10 cellular contexts compared by ENCODE assay signal in the genomic region with DNA sequence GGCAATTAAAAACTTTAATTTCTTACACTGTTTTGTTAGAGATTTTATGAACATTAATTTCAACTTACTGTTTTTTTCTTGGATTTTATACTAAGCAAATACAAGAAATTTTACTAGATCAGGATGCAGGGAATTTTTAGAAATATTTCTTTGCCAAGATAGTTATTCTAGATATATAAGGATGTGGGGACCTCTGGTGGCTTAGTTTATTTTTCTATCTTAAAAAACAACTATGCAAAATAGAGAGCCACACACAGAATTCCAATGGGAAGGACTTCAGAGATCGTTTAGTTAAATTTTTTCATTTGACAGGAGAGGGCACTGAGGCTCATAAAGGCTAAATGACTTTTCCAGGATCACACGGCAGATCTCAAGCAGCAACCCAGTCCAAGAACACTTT. TPM values are rescaled to one million over a fixed set of nuclear protein-coding genes. Genes with fewer than 3 reads are reported as not detected.
DNase-seq lines count a peak whose midpoint lies in the region; ATAC-seq and TF ChIP-seq lines count a peak whose summit lies in the region.
"Had no signal": no experiment of that assay in that cellular context is flagged by ENCODE, and none has a peak within 500 bp of the region (broad histone marks: within the 10 kb centered on the region; RNA-seq: fewer than 3 reads in every experiment).

No MANE protein-coding gene starts in this region.

- ATAC-seq in GM18502 (IDR thresholded peaks at IDR 0.05; ENCODE audit: poor library complexity, unreplicated experiment) = no peak

- TF ChIP-seq CTCF in C4-2B (conservative IDR thresholded peaks at IDR 0.05) = peak; percentile 47
- TF ChIP-seq CTCF in brain microvascular endothelial cell (IDR thresholded peaks at IDR 0.05; ENCODE audit: low read depth, low read length, missing control alignments) = no peak

- DNase-seq in NCI-H1092 treated with DMSO at 0.1 percent for 48 hours (lab: John Stamatoyannopoulos, UW) (peak; percentile 46), dermis blood vessel endothelial cell (peak; percentile 55), midbrain (lab: John Stamatoyannopoulos, UW) (peak; percentile 74), brain microvascular endothelial cell (no peak), D341Med (ENCODE audit: low spot score) (no peak)
- no peak for DNase-seq in activated T-cell treated with anti-CD3 and anti-CD28 coated beads, Interleukin-2, amount 50 U/mL, for 1 hour
- DNase-seq: stimulated activated CD4-positive, alpha-beta T cell treated with anti-CD3 and anti-CD28 coated beads, Interleukin-4, amount 100 ng/mL, for 24 hours; T-helper 2 cell had no signal

- H3K27me3 ChIP-seq in brain microvascular endothelial cell (replicated peaks) = no peaks in the 10 kb centered on the region

- in situ Hi-C loops in brain microvascular endothelial cell (cut with HindIII; ENCODE audit: low pct_ligation_motif_present, low sequenced_read_pairs) = no loop called here

- H3K4me3 ChIP-seq in brain microvascular endothelial cell (ENCODE audit: low read depth, low read length) = no peak overlapping the region

- H3K36me3 ChIP-seq in brain microvascular endothelial cell (replicated peaks) = no peaks in the 10 kb centered on the region

- H3K27ac ChIP-seq in C4-2B = no peak overlapping the region
- no peak overlapping the region for H3K27ac ChIP-seq in brain microvascular endothelial cell

RNA-seq across cellular contexts. Expression of a gene that starts 23.0 kb away (rescaled TPM):
- total RNA-seq in dermis blood vessel endothelial cell = 0.70 and 1.7 TPM in 2 replicates

RNA-seq across cellular contexts. Expression of a gene that starts 34.6 kb away (rescaled TPM):
- 23.9 and 37.6 TPM in 2 replicates for total RNA-seq in dermis blood vessel endothelial cell

Comparison
In these comparisons a context has a peak if more than half of its experiments do, and no peak if none do; other contexts are left out.
1. DNase-seq: peak in NCI-H1092 treated with DMSO at 0.1 percent for 48 hours (single experiment), dermis blood vessel endothelial cell (single experiment) and midbrain (single experiment); none in brain microvascular endothelial cell (single experiment), activated T-cell treated with anti-CD3 and anti-CD28 coated beads, Interleukin-2, amount 50 U/mL, for 1 hour (single experiment) and D341Med (single experiment).